In the genomic region with DNA sequence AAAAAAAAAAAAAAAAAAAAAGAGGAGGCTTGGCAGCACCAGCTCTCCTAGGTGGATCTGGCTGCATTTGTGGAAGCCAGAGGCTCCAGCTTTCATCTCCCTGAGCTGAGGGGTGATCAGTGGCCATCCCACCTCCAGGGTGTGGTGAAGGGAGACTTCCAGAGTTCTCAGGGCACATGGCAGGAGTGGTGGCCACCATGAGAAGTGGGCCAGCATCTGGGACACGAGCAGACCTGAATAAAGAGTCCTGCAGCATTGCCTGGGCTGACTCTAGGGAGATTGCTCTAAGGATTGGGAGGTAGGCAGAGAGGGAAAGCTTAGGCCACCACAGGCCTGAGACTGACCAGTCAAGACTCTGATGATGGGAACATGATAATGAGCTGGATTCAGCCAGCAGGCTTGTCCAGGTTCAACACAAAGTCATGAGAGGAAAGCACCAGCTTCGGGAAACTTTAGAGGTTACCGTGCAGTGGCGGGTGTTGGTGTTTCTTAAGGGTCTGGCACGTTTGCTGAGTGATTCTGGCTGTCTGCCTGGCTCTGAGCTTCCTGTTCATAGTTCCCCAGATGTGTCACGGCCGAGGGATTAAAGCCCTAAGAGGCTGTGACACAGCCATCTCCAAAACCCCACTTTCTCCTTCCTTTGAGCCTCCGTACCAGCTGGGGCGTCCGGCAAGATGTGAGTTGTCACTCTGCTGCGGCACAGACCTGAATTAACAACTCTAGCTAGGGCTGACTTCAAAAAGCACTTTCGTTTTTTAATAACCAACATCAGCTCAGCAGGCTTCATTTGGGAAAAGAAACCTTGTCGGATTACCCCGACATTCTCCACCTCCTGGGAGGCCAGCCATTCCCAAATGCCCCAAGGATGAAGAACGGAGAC, we compare ENCODE assay signal across 1 cellular context.
TF ChIP-seq lines count a peak whose summit lies in the region.

No MANE protein-coding gene starts in this region.

TF ChIP-seq in IMR-90, 13 proteins besides CTCF, POLR2A, EP300 and RAD21 (continued from another document):
- TF ChIP-seq, protein P1, sequence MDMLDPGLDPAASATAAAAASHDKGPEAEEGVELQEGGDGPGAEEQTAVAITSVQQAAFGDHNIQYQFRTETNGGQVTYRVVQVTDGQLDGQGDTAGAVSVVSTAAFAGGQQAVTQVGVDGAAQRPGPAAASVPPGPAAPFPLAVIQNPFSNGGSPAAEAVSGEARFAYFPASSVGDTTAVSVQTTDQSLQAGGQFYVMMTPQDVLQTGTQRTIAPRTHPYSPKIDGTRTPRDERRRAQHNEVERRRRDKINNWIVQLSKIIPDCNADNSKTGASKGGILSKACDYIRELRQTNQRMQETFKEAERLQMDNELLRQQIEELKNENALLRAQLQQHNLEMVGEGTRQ (IDR thresholded peaks at IDR 0.05; ENCODE audit: low read depth, low read length) = no peak
- TF ChIP-seq RCOR1 (IDR thresholded peaks at IDR 0.05; ENCODE audit: insufficient replicate concordance, low read length) (peak; percentile 26), BHLHE40 (IDR thresholded peaks at IDR 0.05; ENCODE audit: low read depth, low read length) (peak; percentile 95), CHD1 (IDR thresholded peaks at IDR 0.05; ENCODE audit: low read depth, low read length) (no peak; the same call in 1 of the 2 replicates), MAFK (IDR thresholded peaks at IDR 0.05; ENCODE audit: low read depth, low read length) (no peak; the same call in 1 of the 2 replicates), MAZ (IDR thresholded peaks at IDR 0.05; ENCODE audit: borderline replicate concordance, low read depth, low read length) (no peak; the same call in 1 of the 2 replicates), NFE2L2 (IDR thresholded peaks at IDR 0.05; ENCODE audit: low read depth, low read length) (no peak), MXI1 (IDR thresholded peaks at IDR 0.05; ENCODE audit: borderline replicate concordance, low read depth, low read length) (0 out of 2 replicates have a peak, but pooled peaks have one; percentile 35), SMC3 (IDR thresholded peaks at IDR 0.05; ENCODE audit: low read depth, low read length) (no peak), FOS (IDR thresholded peaks at IDR 0.05; ENCODE audit: low read depth, low read length) (peak; percentile 38; the same call in 1 of the 2 replicates)
